ENCODE assay signal across 20 cellular contexts in genomic region chr5:150075806-150076205, GRCh38. TPM values are rescaled to one million over a fixed set of nuclear protein-coding genes. Genes with fewer than 3 reads are reported as not detected.
DNase-seq lines count a peak whose midpoint lies in the region; ATAC-seq and TF ChIP-seq lines count a peak whose summit lies in the region.
"Had no signal": no experiment of that assay in that cellular context is flagged by ENCODE, and none has a peak within 500 bp of the region (broad histone marks: within the 10 kb centered on the region; RNA-seq: fewer than 3 reads in every experiment).

No MANE protein-coding gene starts in this region.

- DNase-seq in Ammon's horn (ENCODE audit: low spot score), result peak; percentile 5
- peak; percentile 18 for DNase-seq in SK-N-DZ (ENCODE audit: low spot score)
- peak; percentile 36 for DNase-seq in iPS-NIHi11 (ENCODE audit: low spot score)
- no peak for DNase-seq in activated naive CD4-positive, alpha-beta T cell treated with Interleukin-2 at 50 U/mL for 16 hours
- no peak for DNase-seq in MV-4-11 (lab: John Stamatoyannopoulos, UW)
- DNase-seq in ACHN, result no peak
- DNase-seq: activated CD4-positive, alpha-beta T cell treated with anti-CD3 and anti-CD28 coated beads for 4 hours; activated effector memory CD4-positive, alpha-beta T cell treated with Interleukin-2 at 50 U/mL for 16 hours; effector memory CD4-positive, alpha-beta T cell; gastrocnemius medialis; mammary epithelial cell; NCI-H1092; NCI-H345; stimulated activated naive B cell treated with anti-CD40 and anti-IgM and Interleukin-4, amounts not matched to agents 10 μg/mL and 1 μg/mL and 100 μg/mL, for 72 hours had no signal

- no peak for ATAC-seq in HG03175 (IDR thresholded peaks at IDR 0.05; ENCODE audit: unreplicated experiment)
- ATAC-seq: gastrocnemius medialis; right lobe of liver; stimulated activated naive B cell treated with anti-CD40 and anti-IgM and Interleukin-4, amounts not matched to agents 10 μg/mL and 1 μg/mL and 100 μg/mL, for 72 hours; T-cell had no signal

- peak; percentile 24; the same call in 1 of the 2 replicates for TF ChIP-seq CTCF in GM12875 (IDR thresholded peaks at IDR 0.05; ENCODE audit: borderline replicate concordance, insufficient read depth, low read depth, low read length)

- in situ Hi-C loops in ACHN (cut with HindIII; ENCODE audit: low pct_ligation_motif_present, low pct_unique_long_range_greater_than_20kb, low sequenced_read_pairs), result no loop called here

- no peak overlapping the region for H3K4me3 ChIP-seq in GM12875 (ENCODE audit: low read depth, low read length)
- H3K4me3 ChIP-seq: gastrocnemius medialis, neural progenitor cell, right lobe of liver, uterus had no signal

RNA-seq across cellular contexts. Expression of gene CSF1R, which starts 10.5 kb away (rescaled TPM):
- not detected in 2 replicates for polyA plus RNA-seq in SK-N-DZ (2014; cell fraction: cytosol; rRNA removed)
- polyA plus RNA-seq in SK-N-DZ (2014; cell fraction: nucleus; rRNA removed), result not detected in 2 replicates

Comparison
In these comparisons a context has a peak if more than half of its experiments do, and no peak if none do; other contexts are left out.
1. DNase-seq: peak in Ammon's horn (single experiment), SK-N-DZ (single experiment) and iPS-NIHi11 (single experiment); none in activated naive CD4-positive, alpha-beta T cell treated with Interleukin-2 at 50 U/mL for 16 hours (single experiment), MV-4-11 (single experiment) and ACHN (single experiment).